ENCODE assay signal across 8 cellular contexts in the genomic region with DNA sequence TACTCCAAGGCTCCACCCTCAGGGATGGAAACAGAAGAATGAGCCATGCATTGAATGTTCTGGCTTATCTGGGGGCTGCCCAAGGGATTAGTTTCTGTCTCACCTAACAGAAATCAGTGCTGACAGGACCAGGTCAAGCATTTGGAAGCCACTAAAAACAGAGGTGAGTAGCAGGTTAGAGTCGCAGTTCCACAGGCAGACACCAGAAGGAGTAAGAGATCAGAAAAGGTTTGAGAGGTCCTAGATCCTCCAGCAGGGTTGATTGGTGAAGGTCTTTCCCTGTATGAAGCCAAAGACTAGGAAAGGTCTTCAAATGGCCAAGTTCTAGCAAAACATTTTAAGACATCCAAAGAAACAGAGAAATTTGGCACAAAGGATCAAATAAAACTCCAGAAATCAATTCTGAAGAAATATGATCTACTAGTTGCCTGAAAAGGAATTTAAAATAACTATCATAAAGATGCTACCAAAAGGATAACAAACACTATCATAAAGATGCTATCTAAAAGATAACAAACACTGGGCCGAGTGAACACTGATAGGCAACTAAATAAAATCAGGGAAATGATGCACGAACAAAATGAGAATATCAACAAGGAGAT. TPM values are rescaled to one million over a fixed set of nuclear protein-coding genes. Genes with fewer than 3 reads are reported as not detected.
A peak's percentile ranks its signal among the peaks of the same experiment; 100 is the strongest.
DNase-seq lines count a peak whose midpoint lies in the region; ATAC-seq and TF ChIP-seq lines count a peak whose summit lies in the region.

No MANE protein-coding gene starts in this region.

- H3K4me3 ChIP-seq in Karpas-422 (ENCODE audit: low read length) (no peak overlapping the region), ascending aorta (no peak overlapping the region), kidney epithelial cell (ENCODE audit: low read depth, low read length) (no peak overlapping the region)

- TF ChIP-seq CTCF in ascending aorta (IDR thresholded peaks at IDR 0.05), result peak; percentile 29 to 54 (median 34)
- TF ChIP-seq CTCF in kidney epithelial cell (IDR thresholded peaks at IDR 0.05; ENCODE audit: insufficient read depth, low read length, poor library complexity, severe bottlenecking), result peak; percentile 85

- H3K36me3 ChIP-seq in Karpas-422 (ENCODE audit: insufficient read depth, low read length) (no peaks in the 10 kb centered on the region), ascending aorta (no peaks in the 10 kb centered on the region), kidney epithelial cell (ENCODE audit: control insufficient read depth, insufficient read depth, low read length) (no peaks in the 10 kb centered on the region)

- ATAC-seq in stimulated activated naive CD8-positive, alpha-beta T cell treated with anti-CD3 and anti-CD28 coated beads, Interleukin-15, Interleukin-2, amounts not matched to agents 100 U/mL and 50 U/mL, for 24 hours, result peak; percentile 52
- ATAC-seq in GM21576 (IDR thresholded peaks at IDR 0.05; ENCODE audit: unreplicated experiment) (no peak), GM21737 (IDR thresholded peaks at IDR 0.05; ENCODE audit: unreplicated experiment) (no peak)

- peaks cover 12% of the 10 kb centered on the region; the same call in 1 of the 2 replicates for H3K9me3 ChIP-seq in Karpas-422 (ENCODE audit: low read length)
- peaks cover 4 to 18% of the 10 kb centered on the region in 2 donors for H3K9me3 ChIP-seq in ascending aorta

- H3K27me3 ChIP-seq in Karpas-422 (ENCODE audit: low read length), result 0 out of 2 replicates have a peak, but pooled peaks cover 2% of the 10 kb centered on the region
- H3K27me3 ChIP-seq in ascending aorta, result no peaks in the 10 kb centered on the region
- no peaks in the 10 kb centered on the region for H3K27me3 ChIP-seq in kidney epithelial cell (ENCODE audit: control insufficient read depth, insufficient read depth, low read length)

- no peaks in the 10 kb centered on the region for H4K20me1 ChIP-seq in Karpas-422 (ENCODE audit: insufficient read depth, low read depth, low read length)

- DNase-seq in ELR (ENCODE audit: low read depth), result peak; percentile 62
- DNase-seq in Karpas-422, result peak; percentile 88
- DNase-seq in SHP77 (lab: John Stamatoyannopoulos, UW), result peak; percentile 22 to 36
- DNase-seq in ascending aorta (ENCODE audit: low spot score in 2 of 2), result no peak
- DNase-seq in kidney epithelial cell (ENCODE audit: low read depth), result no peak
- peak; percentile 45 for DNase-seq in stimulated activated naive CD8-positive, alpha-beta T cell treated with anti-CD3 and anti-CD28 coated beads, Interleukin-15, Interleukin-2, amounts not matched to agents 100 U/mL and 50 U/mL, for 24 hours

- H3K4me1 ChIP-seq in Karpas-422 (ENCODE audit: low read length), result no peaks in the 10 kb centered on the region
- H3K4me1 ChIP-seq in ascending aorta, result no peaks in the 10 kb centered on the region

- intact Hi-C loops in ascending aorta (cut with DNase I), result loop anchor here (2.0 kb wide), 1 partner anchor 93 kb away; no protein-coding TSS in a partner anchor

- no peak overlapping the region for H3K4me2 ChIP-seq in Karpas-422 (ENCODE audit: low read depth, low read length, poor library complexity, severe bottlenecking)

- H2AFZ ChIP-seq in Karpas-422 (ENCODE audit: low read length), result no peak overlapping the region

- H3K9ac ChIP-seq in Karpas-422 (ENCODE audit: low read length), result no peak overlapping the region

- no peaks in the 10 kb centered on the region for H3K9me2 ChIP-seq in Karpas-422 (replicated peaks; ENCODE audit: insufficient read depth, low read length)

- H3K27ac ChIP-seq in Karpas-422 (ENCODE audit: low read length), result no peak overlapping the region
- no peak overlapping the region for H3K27ac ChIP-seq in ascending aorta

- no peaks in the 10 kb centered on the region for H3K79me2 ChIP-seq in Karpas-422 (ENCODE audit: low read length)

RNA-seq across cellular contexts. Expression of a gene that starts 19.5 kb away (rescaled TPM):
- 6.1 and 7.9 TPM in 2 replicates for total RNA-seq in Karpas-422 (2014; rRNA removed; shearing (Covaris generic); ENCODE audit: low replicate concordance)
- total RNA-seq in ascending aorta, result not detected
- total RNA-seq in kidney epithelial cell, result 16.5 and 18.1 TPM in 2 replicates

RNA-seq across cellular contexts. Expression of a gene that starts 21.8 kb away (rescaled TPM):
- 43.2 and 49.9 TPM in 2 replicates for total RNA-seq in Karpas-422 (2014; rRNA removed; shearing (Covaris generic); ENCODE audit: low replicate concordance)
- total RNA-seq in ascending aorta (38.0 TPM), kidney epithelial cell (32.9 and 33.8 TPM in 2 replicates)

Comparison
In these comparisons a context has a peak if more than half of its experiments do, and no peak if none do; other contexts are left out.
1. DNase-seq: peak in ELR (single experiment), Karpas-422 (single experiment), SHP77 (2 of 2) and stimulated activated naive CD8-positive, alpha-beta T cell treated with anti-CD3 and anti-CD28 coated beads, Interleukin-15, Interleukin-2, amounts not matched to agents 100 U/mL and 50 U/mL, for 24 hours (single experiment); none in ascending aorta (0 of 2) and kidney epithelial cell (single experiment).